Comparison of ENCODE assay signal across 13 cellular contexts in the genomic region with DNA sequence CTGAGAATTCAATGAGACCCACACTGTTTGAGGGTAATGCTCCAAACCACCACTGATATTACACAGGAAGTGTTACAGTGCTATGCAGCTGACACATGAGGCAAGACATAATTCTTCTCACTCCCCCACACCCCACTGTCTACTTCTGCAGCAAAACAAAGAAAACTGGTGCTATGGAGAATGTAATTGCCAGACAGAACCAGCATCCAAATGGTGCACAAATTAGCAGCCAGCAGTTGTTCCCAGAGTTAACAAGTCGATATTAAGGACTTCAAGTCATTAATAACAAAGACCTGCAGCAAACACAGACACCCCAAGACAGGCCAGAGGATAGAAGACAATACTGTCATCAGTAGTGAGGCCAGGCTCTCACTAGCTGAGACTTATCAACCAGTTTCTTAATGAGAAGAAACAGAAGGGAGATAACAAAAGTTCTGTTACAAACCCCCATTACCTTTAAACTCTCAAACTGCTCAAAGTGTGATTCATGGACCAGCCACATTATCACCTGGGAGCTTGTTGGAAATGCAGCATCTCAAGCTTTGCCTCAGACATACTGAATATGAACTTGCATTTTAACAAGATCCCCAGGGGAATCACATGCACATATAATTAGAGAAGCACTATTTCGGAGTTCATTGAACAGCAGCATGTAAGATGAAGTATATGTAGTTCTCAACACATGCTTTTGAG. TPM values are rescaled to one million over a fixed set of nuclear protein-coding genes. Genes with fewer than 3 reads are reported as not detected.
DNase-seq lines count a peak whose midpoint lies in the region; ATAC-seq, FAIRE-seq and TF ChIP-seq lines count a peak whose summit lies in the region.
"Had no signal": no experiment of that assay in that cellular context is flagged by ENCODE, and none has a peak within 500 bp of the region (broad histone marks: within the 10 kb centered on the region; RNA-seq: fewer than 3 reads in every experiment).

No MANE protein-coding gene starts in this region.

- peak; percentile 27 for FAIRE-seq in H54 (lab: Jason Lieb, UNC)

- no peak overlapping the region for H3K27ac ChIP-seq in dorsolateral prefrontal cortex
- H3K27ac ChIP-seq: thyroid gland had no signal

- TF ChIP-seq CTCF in fibroblast of villous mesenchyme (IDR thresholded peaks at IDR 0.05; ENCODE audit: insufficient read depth, low read depth, low read length) = no peak
- no peak for TF ChIP-seq CTCF in dorsolateral prefrontal cortex (IDR thresholded peaks at IDR 0.05 in 54 of 56, conservative IDR thresholded peaks at IDR 0.05 in 2 of 56; ENCODE audit: low read depth in 1 of 56, partially characterized antibody in 56 of 56)

- H3K27me3 ChIP-seq in dorsolateral prefrontal cortex = no peaks in the 10 kb centered on the region
- H3K27me3 ChIP-seq: heart right ventricle, thyroid gland had no signal

- ATAC-seq in HG03280 (IDR thresholded peaks at IDR 0.05; ENCODE audit: unreplicated experiment) (no peak), HG03565 (IDR thresholded peaks at IDR 0.05; ENCODE audit: unreplicated experiment) (no peak)
- ATAC-seq: heart right ventricle had no signal

- DNase-seq in AML-193 (lab: John Stamatoyannopoulos, UW) (peak; percentile 94 to 98), H54 (ENCODE audit: insufficient read length, low spot score) (no peak), SIG-M5 treated with dmso at 0.1 percent for 504 hours (lab: John Stamatoyannopoulos, UW; ENCODE audit: unreplicated experiment) (peak; percentile 93), fibroblast of villous mesenchyme (ENCODE audit: low read depth) (peak; percentile 52), dorsolateral prefrontal cortex (no peak)
- no peak for DNase-seq in activated CD4-positive, alpha-beta T cell treated with anti-CD3 and anti-CD28 coated beads, Interleukin-2, amount 50 U/mL, for 4 hours
- DNase-seq: endodermal cell, heart right ventricle, Karpas-422, NCI-H510A, thyroid gland had no signal

- H3K4me3 ChIP-seq in fibroblast of villous mesenchyme (ENCODE audit: low read depth, low read length) = no peak overlapping the region
- no peak overlapping the region for H3K4me3 ChIP-seq in dorsolateral prefrontal cortex
- H3K4me3 ChIP-seq: heart right ventricle, thyroid gland had no signal

- no peak for TF ChIP-seq POLR2A in H54 (IDR thresholded peaks at IDR 0.05; ENCODE audit: low read depth, low read length)

- intact Hi-C loops in dorsolateral prefrontal cortex (cut with DNase I) = no loop called here

RNA-seq across cellular contexts. Expression of a gene that starts 58.7 kb away (rescaled TPM):
- total RNA-seq in fibroblast of villous mesenchyme (165 and 221 TPM in 2 replicates), dorsolateral prefrontal cortex (10 to 100 TPM; 19.4 to 85.0 (median 36.2) TPM)

Comparison
In these comparisons a context has a peak if more than half of its experiments do, and no peak if none do; other contexts are left out.
1. DNase-seq: peak in AML-193 (2 of 2), SIG-M5 treated with dmso at 0.1 percent for 504 hours (single experiment) and fibroblast of villous mesenchyme (single experiment); none in H54 (single experiment), dorsolateral prefrontal cortex (0 of 10) and activated CD4-positive, alpha-beta T cell treated with anti-CD3 and anti-CD28 coated beads, Interleukin-2, amount 50 U/mL, for 4 hours (0 of 2).